1 cellular context compared by ENCODE assay signal in genomic region chr18:31398191-31398590, GRCh38.
TF ChIP-seq lines count a peak whose summit lies in the region.

No MANE protein-coding gene starts in this region.

TF ChIP-seq in HepG2, 621 proteins besides CTCF, POLR2A, EP300 and RAD21:
- TF ChIP-seq ZNF441 (CRISPR knock-in tag; IDR thresholded peaks at IDR 0.05; ENCODE audit: borderline replicate concordance) (no peak), ZNF121 (CRISPR knock-in tag; IDR thresholded peaks at IDR 0.05) (no peak), TGIF2 (CRISPR knock-in tag; IDR thresholded peaks at IDR 0.05) (no peak), ATM (IDR thresholded peaks at IDR 0.05; ENCODE audit: borderline replicate concordance) (no peak), ZUFSP (CRISPR knock-in tag; IDR thresholded peaks at IDR 0.05; ENCODE audit: borderline replicate concordance) (no peak), ZNF224 (CRISPR knock-in tag; IDR thresholded peaks at IDR 0.05) (no peak), ELF4 (CRISPR knock-in tag; IDR thresholded peaks at IDR 0.05; ENCODE audit: borderline replicate concordance) (no peak), BRD4 (CRISPR knock-in tag; IDR thresholded peaks at IDR 0.05) (no peak), KDM2A (CRISPR knock-in tag; IDR thresholded peaks at IDR 0.05; ENCODE audit: borderline replicate concordance, low read depth) (no peak), MED1 (CRISPR knock-in tag; IDR thresholded peaks at IDR 0.05) (no peak), ZNF317 (CRISPR knock-in tag; IDR thresholded peaks at IDR 0.05) (no peak), MXD1 (CRISPR knock-in tag; IDR thresholded peaks at IDR 0.05) (no peak), NKX3-1 (CRISPR knock-in tag; IDR thresholded peaks at IDR 0.05) (no peak), ZNF33A (CRISPR knock-in tag; IDR thresholded peaks at IDR 0.05; ENCODE audit: borderline replicate concordance) (no peak), ZNF503 (CRISPR knock-in tag; IDR thresholded peaks at IDR 0.05) (no peak), ZNF550 (CRISPR knock-in tag; IDR thresholded peaks at IDR 0.05; ENCODE audit: borderline replicate concordance) (no peak), RBM22 (optimal IDR thresholded peaks at IDR 0.05; ENCODE audit: low read length) (no peak), ZFY (CRISPR knock-in tag; IDR thresholded peaks at IDR 0.05) (no peak), ZBTB42 (CRISPR knock-in tag; IDR thresholded peaks at IDR 0.05) (no peak)
